Comparison of ENCODE assay signal across 7 cellular contexts in the genomic region with DNA sequence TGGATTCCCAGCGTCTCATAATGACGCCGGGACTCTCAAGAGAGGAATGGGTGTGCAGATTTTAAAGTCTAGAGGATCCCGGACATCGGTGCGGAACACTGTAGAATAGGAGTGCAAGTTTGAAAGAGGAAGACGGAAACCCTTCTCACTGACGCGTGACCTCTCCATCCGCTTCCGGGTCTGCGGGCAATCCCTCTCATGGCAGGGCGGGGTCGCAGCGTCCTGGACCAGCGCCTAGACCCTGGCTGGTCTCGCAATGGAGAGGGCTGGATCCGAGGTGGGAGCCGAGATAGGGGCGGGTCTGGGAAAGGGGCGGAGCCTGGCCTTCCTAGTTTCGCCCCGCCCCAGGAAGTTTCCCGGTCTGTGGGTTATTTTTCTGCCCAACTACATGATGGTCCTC. TPM values are rescaled to one million over a fixed set of nuclear protein-coding genes. Genes with fewer than 3 reads are reported as not detected.
DNase-seq lines count a peak whose midpoint lies in the region; FAIRE-seq and TF ChIP-seq lines count a peak whose summit lies in the region.

No MANE protein-coding gene starts in this region.

- H3K4me3 ChIP-seq in fibroblast of villous mesenchyme (ENCODE audit: low read depth, low read length): peak overlapping the region; percentile 32

- TF ChIP-seq POLR2A in H54 (IDR thresholded peaks at IDR 0.05; ENCODE audit: low read depth, low read length): no peak

- FAIRE-seq in H54 (lab: Jason Lieb, UNC): no peak

- DNase-seq in GM04503 (ENCODE audit: low read depth): peak; percentile 2
- DNase-seq in T-helper 2 cell treated with Interferon-gamma antibody and Interleukin-4, amounts not matched to agents 5 μg/mL and 100 μg/mL, for 36 hours (ENCODE audit: low spot score): no peak
- peak; percentile 48 for DNase-seq in fibroblast of villous mesenchyme (ENCODE audit: low read depth)
- peak; percentile 8 for DNase-seq in putamen (ENCODE audit: low spot score)
- DNase-seq in NCI-H774 (lab: John Stamatoyannopoulos, UW): no peak
- DNase-seq in H54 (ENCODE audit: insufficient read length, low spot score): no peak
- no peak for DNase-seq in EL

- peaks cover 11% of the 10 kb centered on the region for H3K36me3 Mint-ChIP-seq in T-helper 2 cell treated with Interferon-gamma antibody and Interleukin-4, amounts not matched to agents 5 μg/mL and 100 μg/mL, for 36 hours (ENCODE audit: low read depth)

- TF ChIP-seq CTCF in fibroblast of villous mesenchyme (IDR thresholded peaks at IDR 0.05; ENCODE audit: insufficient read depth, low read depth, low read length): no peak

- no peak overlapping the region for H3K27ac Mint-ChIP-seq in T-helper 2 cell treated with Interferon-gamma antibody and Interleukin-4, amounts not matched to agents 5 μg/mL and 100 μg/mL, for 36 hours

- peaks cover 58% of the 10 kb centered on the region for H3K9me3 Mint-ChIP-seq in T-helper 2 cell treated with Interferon-gamma antibody and Interleukin-4, amounts not matched to agents 5 μg/mL and 100 μg/mL, for 36 hours

- peak overlapping the region; percentile 32 for H3K4me3 Mint-ChIP-seq in T-helper 2 cell treated with Interferon-gamma antibody and Interleukin-4, amounts not matched to agents 5 μg/mL and 100 μg/mL, for 36 hours

- H3K4me1 Mint-ChIP-seq in T-helper 2 cell treated with Interferon-gamma antibody and Interleukin-4, amounts not matched to agents 5 μg/mL and 100 μg/mL, for 36 hours (ENCODE audit: low read depth): peaks cover 2% of the 10 kb centered on the region

- H3K27me3 Mint-ChIP-seq in T-helper 2 cell treated with Interferon-gamma antibody and Interleukin-4, amounts not matched to agents 5 μg/mL and 100 μg/mL, for 36 hours (ENCODE audit: low read depth): no peaks in the 10 kb centered on the region

RNA-seq across cellular contexts. Expression of gene ZNF845, which starts 4.6 kb away (rescaled TPM):
- 5.5 and 9.5 TPM in 2 replicates for total RNA-seq in fibroblast of villous mesenchyme

RNA-seq across cellular contexts. Expression of gene ZNF525, which starts 36.5 kb away (rescaled TPM):
- 1.7 and 2.6 TPM in 2 replicates for total RNA-seq in fibroblast of villous mesenchyme

Comparison
In these comparisons a context has a peak if more than half of its experiments do, and no peak if none do; other contexts are left out.
1. DNase-seq: peak in GM04503 (single experiment), fibroblast of villous mesenchyme (single experiment) and putamen (single experiment); none in T-helper 2 cell treated with Interferon-gamma antibody and Interleukin-4, amounts not matched to agents 5 μg/mL and 100 μg/mL, for 36 hours (single experiment), NCI-H774 (single experiment), H54 (single experiment) and EL (single experiment).